In the genomic region with DNA sequence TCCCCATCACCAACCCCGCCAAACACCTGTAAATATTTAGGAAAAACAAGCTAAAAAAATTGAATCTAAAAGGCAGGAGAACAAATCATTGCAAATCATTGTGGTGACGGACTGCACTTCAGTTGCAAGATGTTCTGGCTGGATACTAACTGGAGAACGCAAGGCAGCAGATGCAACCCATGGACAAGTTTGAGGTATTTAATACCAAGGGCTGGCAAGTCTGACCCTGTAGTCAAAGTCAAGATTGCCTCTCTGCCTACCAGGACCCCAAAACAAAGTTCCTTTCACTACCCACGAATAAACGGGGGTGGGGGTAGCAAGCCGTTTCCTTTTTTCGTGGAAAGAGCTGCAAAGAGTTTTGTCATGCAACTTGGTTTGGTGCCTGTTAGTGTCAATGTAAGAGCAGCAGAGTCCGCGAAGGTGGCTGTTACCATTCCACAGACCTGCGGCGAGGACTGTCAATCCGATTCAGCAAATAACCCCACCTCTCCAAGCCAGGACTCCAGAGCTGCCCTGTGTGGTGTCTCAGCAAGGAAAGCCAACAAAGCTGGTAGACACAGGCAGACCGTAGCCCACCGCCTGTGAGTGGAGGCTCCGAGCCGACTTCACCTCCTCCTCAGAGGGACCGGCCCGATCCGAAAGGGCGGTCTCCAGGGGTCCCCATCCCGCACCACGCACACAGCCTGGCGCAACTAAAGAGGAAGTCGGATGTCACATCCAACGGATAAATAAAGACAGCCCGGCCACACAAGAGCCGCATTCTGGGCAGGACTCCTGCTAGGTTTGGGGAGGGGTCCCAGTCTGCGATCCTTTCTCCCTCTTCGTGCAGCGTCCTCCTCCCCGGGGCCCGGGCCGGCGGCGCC, we compare ENCODE assay signal across 8 cellular contexts. TPM values are rescaled to one million over a fixed set of nuclear protein-coding genes. Genes with fewer than 3 reads are reported as not detected.
A peak's percentile ranks its signal among the peaks of the same experiment; 100 is the strongest.
DNase-seq lines count a peak whose midpoint lies in the region; ATAC-seq lines count a peak whose summit lies in the region.

No MANE protein-coding gene starts in this region.

- peak overlapping the region; percentile 90 for H3K4me3 ChIP-seq in urinary bladder (ENCODE audit: low read depth, low read length)

- H3K36me3 ChIP-seq in urinary bladder (ENCODE audit: insufficient read depth), result no peaks in the 10 kb centered on the region

- H3K4me1 Mint-ChIP-seq in activated CD4-positive, alpha-beta T cell treated with anti-CD3 and anti-CD28 coated beads for 36 hours, result peaks cover 67% of the 10 kb centered on the region

- H3K4me3 Mint-ChIP-seq in activated CD4-positive, alpha-beta T cell treated with anti-CD3 and anti-CD28 coated beads for 36 hours, result peak overlapping the region; percentile 93

- peak overlapping the region; percentile 68 for H3K27ac ChIP-seq in urinary bladder (ENCODE audit: low read depth)

- CTCF ChIA-PET in activated CD4-positive, alpha-beta T cell treated with anti-CD3 and anti-CD28 coated beads for 36 hours (lab: Charles Lee), result interaction anchor here (0.6 to 7.6 kb wide), 19 partner anchors 13 to 199 kb away, joined by 3 to 53 read pairs (median 4); no protein-coding TSS in a partner anchor

- WGBS in urinary bladder, result 7% methylated on average over 35 of the region's 35 CpGs

- no peaks in the 10 kb centered on the region for H3K4me1 ChIP-seq in urinary bladder (ENCODE audit: insufficient read depth)

- DNase-seq in activated CD4-positive, alpha-beta T cell treated with anti-CD3 and anti-CD28 coated beads for 36 hours, result peak; percentile 67
- DNase-seq in activated CD4-positive, alpha-beta T cell treated with anti-CD3 and anti-CD28 coated beads for 1 hour, result no peak
- DNase-seq in NCI-H2227 (lab: John Stamatoyannopoulos, UW; ENCODE audit: unreplicated experiment) (peak; percentile 62), germinal center (ENCODE audit: low spot score) (peak; percentile 45), occipital lobe (lab: John Stamatoyannopoulos, UW) (peak; percentile 21), NCI-H187 treated with DMSO at 0.1 percent for 48 hours (lab: John Stamatoyannopoulos, UW) (no peak)
- peak; percentile 80 for DNase-seq in activated effector memory CD4-positive, alpha-beta T cell treated with anti-CD3 and anti-CD28 coated beads, Interleukin-2, amount 50 U/mL, for 16 hours

- no peak for ATAC-seq in activated CD4-positive, alpha-beta T cell treated with anti-CD3 and anti-CD28 coated beads for 36 hours

- intact Hi-C loops in activated CD4-positive, alpha-beta T cell treated with anti-CD3 and anti-CD28 coated beads for 36 hours (cut with DNase I, micrococcal nuclease), result loop anchor here (1.0 to 10.0 kb wide), 19 partner anchors 15 to 1145 kb away; partner anchors contain the start of genes MOB4 (in 1 of the 2), PGAP1 (in 1 of the 2) and STK17B (in 1 of the 2)

- POLR2A ChIA-PET in activated CD4-positive, alpha-beta T cell treated with anti-CD3 and anti-CD28 coated beads for 36 hours (lab: Charles Lee), result interaction anchor here (0.7 to 3.6 kb wide), 5 partner anchors 12 to 111 kb away, joined by 4 to 23 read pairs (median 6); no protein-coding TSS in a partner anchor

- H3K36me3 Mint-ChIP-seq in activated CD4-positive, alpha-beta T cell treated with anti-CD3 and anti-CD28 coated beads for 36 hours (ENCODE audit: low read depth), result peaks cover 12% of the 10 kb centered on the region

- no peaks in the 10 kb centered on the region for H3K9me3 Mint-ChIP-seq in activated CD4-positive, alpha-beta T cell treated with anti-CD3 and anti-CD28 coated beads for 36 hours (ENCODE audit: low read depth)

- no peaks in the 10 kb centered on the region for H3K27me3 Mint-ChIP-seq in activated CD4-positive, alpha-beta T cell treated with anti-CD3 and anti-CD28 coated beads for 36 hours

- H3K27ac Mint-ChIP-seq in activated CD4-positive, alpha-beta T cell treated with anti-CD3 and anti-CD28 coated beads for 36 hours, result peak overlapping the region; percentile 98

RNA-seq across cellular contexts. Expression of gene ANKRD44, which starts 1.0 kb away (rescaled TPM):
- 100 to 1,000 TPM; 122 to 181 TPM for total RNA-seq in activated CD4-positive, alpha-beta T cell treated with anti-CD3 and anti-CD28 coated beads for 36 hours
- 170 TPM for total RNA-seq in occipital lobe
- 39.4 TPM for total RNA-seq in urinary bladder
- polyA plus RNA-seq in urinary bladder, result 17.5 TPM

Comparison
In these comparisons a context has a peak if more than half of its experiments do, and no peak if none do; other contexts are left out.
1. DNase-seq: peak in activated CD4-positive, alpha-beta T cell treated with anti-CD3 and anti-CD28 coated beads for 36 hours (single experiment), NCI-H2227 (single experiment), activated effector memory CD4-positive, alpha-beta T cell treated with anti-CD3 and anti-CD28 coated beads, Interleukin-2, amount 50 U/mL, for 16 hours (single experiment), germinal center (single experiment) and occipital lobe (single experiment); none in activated CD4-positive, alpha-beta T cell treated with anti-CD3 and anti-CD28 coated beads for 1 hour (single experiment) and NCI-H187 treated with DMSO at 0.1 percent for 48 hours (single experiment).